ENCODE assay signal across 1 cellular context in genomic region chr17:21282231-21282630, GRCh38.
TF ChIP-seq lines count a peak whose summit lies in the region.

No MANE protein-coding gene starts in this region.

TF ChIP-seq in K562, 482 proteins besides CTCF, POLR2A, EP300 and RAD21:
- no peak for TF ChIP-seq ZNF740 (CRISPR knock-in tag; IDR thresholded peaks at IDR 0.05)
- TF ChIP-seq ZNF740 (tag; IDR thresholded peaks at IDR 0.05), result no peak
- no peak for TF ChIP-seq ELF4 (CRISPR knock-in tag; IDR thresholded peaks at IDR 0.05)
- no peak for TF ChIP-seq IRF9 (tag; IDR thresholded peaks at IDR 0.05)
- peak; percentile 61; the same call in 1 of the 2 replicates for TF ChIP-seq ATF3 (IDR thresholded peaks at IDR 0.05)
- TF ChIP-seq ATF3 (CRISPR knock-in tag; conservative IDR thresholded peaks at IDR 0.05), result no peak
- no peak for TF ChIP-seq BMI1 (IDR thresholded peaks at IDR 0.05; ENCODE audit: low read length)
- no peak for TF ChIP-seq RBM34 (IDR thresholded peaks at IDR 0.05; ENCODE audit: borderline replicate concordance, insufficient read depth, low read length)
- TF ChIP-seq MAX (CRISPR knock-in tag; IDR thresholded peaks at IDR 0.05), result no peak
- no peak for TF ChIP-seq BDP1 (IDR thresholded peaks at IDR 0.05; ENCODE audit: insufficient read depth, insufficient read length)
- TF ChIP-seq FOXJ3 (CRISPR knock-in tag; IDR thresholded peaks at IDR 0.05), result no peak
- peak; percentile 34; the same call in 1 of the 2 replicates for TF ChIP-seq MEF2A (IDR thresholded peaks at IDR 0.05; ENCODE audit: control insufficient read depth, low read depth, low read length)
- TF ChIP-seq MYBL2 (IDR thresholded peaks at IDR 0.05; ENCODE audit: low read depth), result no peak
- TF ChIP-seq MYBL2 (CRISPR knock-in tag; IDR thresholded peaks at IDR 0.05; ENCODE audit: borderline replicate concordance), result no peak
- TF ChIP-seq SMARCE1 (IDR thresholded peaks at IDR 0.05), result no peak
- no peak for TF ChIP-seq JUN (IDR thresholded peaks at IDR 0.05; ENCODE audit: borderline replicate concordance, low read depth, low read length)
- TF ChIP-seq JUN (CRISPR knock-in tag; IDR thresholded peaks at IDR 0.05; ENCODE audit: borderline replicate concordance), result no peak
- TF ChIP-seq ZNF707 (CRISPR knock-in tag; conservative IDR thresholded peaks at IDR 0.05), result no peak
- no peak for TF ChIP-seq POLR2B (IDR thresholded peaks at IDR 0.05; ENCODE audit: low read depth, partially characterized antibody)
- TF ChIP-seq ZFP36 (IDR thresholded peaks at IDR 0.05; ENCODE audit: low read depth, low read length, partially characterized antibody), result peak; percentile 29
- no peak for TF ChIP-seq ZNF785 (CRISPR knock-in tag; IDR thresholded peaks at IDR 0.05)
- TF ChIP-seq MEF2D (tag; conservative IDR thresholded peaks at IDR 0.05; ENCODE audit: low read depth), result 0 out of 2 replicates have a peak, but pooled peaks have one; percentile 74
- TF ChIP-seq E2F1 (CRISPR knock-in tag; IDR thresholded peaks at IDR 0.05), result no peak
- no peak for TF ChIP-seq FOXK1 (CRISPR knock-in tag; IDR thresholded peaks at IDR 0.05; ENCODE audit: borderline replicate concordance)
- TF ChIP-seq ZFX (CRISPR knock-in tag; IDR thresholded peaks at IDR 0.05), result no peak
- no peak for TF ChIP-seq CREB3 (tag; conservative IDR thresholded peaks at IDR 0.05; ENCODE audit: low read depth)
- no peak for TF ChIP-seq ZNF75A (CRISPR knock-in tag; IDR thresholded peaks at IDR 0.05)
- no peak for TF ChIP-seq RAD51 (IDR thresholded peaks at IDR 0.05; ENCODE audit: borderline replicate concordance, low read depth)
- TF ChIP-seq BHLHE40 (IDR thresholded peaks at IDR 0.05; ENCODE audit: low read length), result peak; percentile 73; the same call in 1 of the 2 replicates
- TF ChIP-seq POU5F1 (IDR thresholded peaks at IDR 0.05; ENCODE audit: borderline replicate concordance, low read depth, low read length, partially characterized antibody), result no peak
- TF ChIP-seq RCOR1 (IDR thresholded peaks at IDR 0.05; ENCODE audit: borderline replicate concordance in 1 of 2, low read depth in 2 of 2, low read length in 2 of 2), result no peak
- TF ChIP-seq ZNF57 (CRISPR knock-in tag; IDR thresholded peaks at IDR 0.05), result no peak
- no peak for TF ChIP-seq ZNF217 (CRISPR knock-in tag; IDR thresholded peaks at IDR 0.05)
- no peak for TF ChIP-seq ZNF165 (CRISPR knock-in tag; IDR thresholded peaks at IDR 0.05; ENCODE audit: borderline replicate concordance)
- no peak for TF ChIP-seq HDAC8 (tag; IDR thresholded peaks at IDR 0.05)
- TF ChIP-seq TSC22D4 (tag; IDR thresholded peaks at IDR 0.05), result no peak
- no peak for TF ChIP-seq U2AF2 (optimal IDR thresholded peaks at IDR 0.05; ENCODE audit: low read depth, low read length)
- no peak for TF ChIP-seq SIN3B (IDR thresholded peaks at IDR 0.05; ENCODE audit: low read depth)
- TF ChIP-seq FOSL1 (tag; conservative IDR thresholded peaks at IDR 0.05), result peak; percentile 82
- no peak for TF ChIP-seq SIX5 (IDR thresholded peaks at IDR 0.05; ENCODE audit: borderline replicate concordance in 1 of 2, insufficient read depth in 1 of 2, low read depth in 1 of 2, low read length in 2 of 2)
